1 cellular context compared by ENCODE assay signal in the genomic region with DNA sequence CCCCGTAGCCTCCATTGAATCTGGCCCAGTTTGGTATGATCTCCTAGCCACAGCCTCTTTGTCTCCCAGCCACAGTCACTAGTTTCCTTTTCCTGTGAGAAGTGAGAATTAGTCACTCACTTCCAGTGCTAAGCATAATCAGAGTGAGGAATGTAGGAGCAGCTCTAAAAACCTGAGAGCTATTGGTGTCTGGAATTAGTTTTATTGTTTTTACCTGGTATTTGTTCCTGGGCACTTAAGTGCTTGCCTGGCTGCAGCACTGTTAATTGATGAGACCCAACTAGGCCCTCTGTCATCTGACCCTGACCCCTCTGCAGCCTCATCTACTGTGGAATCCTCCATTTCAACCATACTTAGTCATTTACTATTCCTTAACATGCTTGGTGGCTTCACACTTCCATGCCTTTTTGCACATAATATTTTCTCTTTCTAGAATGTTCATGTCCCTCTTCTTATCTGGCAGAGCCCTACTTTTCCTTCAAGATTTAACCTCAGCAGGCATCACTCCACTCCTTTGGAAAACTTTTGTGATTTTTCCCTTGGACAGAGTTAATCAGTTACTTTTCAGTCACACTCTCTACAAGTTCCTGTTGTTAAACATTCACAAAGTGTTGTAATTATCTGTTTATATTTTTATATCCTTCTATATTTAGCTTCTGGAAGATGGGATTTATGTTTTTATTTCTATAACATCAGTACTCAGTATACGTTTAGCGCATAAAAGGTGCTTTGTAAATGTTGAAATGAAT.
TF ChIP-seq lines count a peak whose summit lies in the region.

No MANE protein-coding gene starts in this region.

TF ChIP-seq in GM12878, 131 proteins besides CTCF, POLR2A, EP300 and RAD21 (continued from another document):
- TF ChIP-seq, protein P1, sequence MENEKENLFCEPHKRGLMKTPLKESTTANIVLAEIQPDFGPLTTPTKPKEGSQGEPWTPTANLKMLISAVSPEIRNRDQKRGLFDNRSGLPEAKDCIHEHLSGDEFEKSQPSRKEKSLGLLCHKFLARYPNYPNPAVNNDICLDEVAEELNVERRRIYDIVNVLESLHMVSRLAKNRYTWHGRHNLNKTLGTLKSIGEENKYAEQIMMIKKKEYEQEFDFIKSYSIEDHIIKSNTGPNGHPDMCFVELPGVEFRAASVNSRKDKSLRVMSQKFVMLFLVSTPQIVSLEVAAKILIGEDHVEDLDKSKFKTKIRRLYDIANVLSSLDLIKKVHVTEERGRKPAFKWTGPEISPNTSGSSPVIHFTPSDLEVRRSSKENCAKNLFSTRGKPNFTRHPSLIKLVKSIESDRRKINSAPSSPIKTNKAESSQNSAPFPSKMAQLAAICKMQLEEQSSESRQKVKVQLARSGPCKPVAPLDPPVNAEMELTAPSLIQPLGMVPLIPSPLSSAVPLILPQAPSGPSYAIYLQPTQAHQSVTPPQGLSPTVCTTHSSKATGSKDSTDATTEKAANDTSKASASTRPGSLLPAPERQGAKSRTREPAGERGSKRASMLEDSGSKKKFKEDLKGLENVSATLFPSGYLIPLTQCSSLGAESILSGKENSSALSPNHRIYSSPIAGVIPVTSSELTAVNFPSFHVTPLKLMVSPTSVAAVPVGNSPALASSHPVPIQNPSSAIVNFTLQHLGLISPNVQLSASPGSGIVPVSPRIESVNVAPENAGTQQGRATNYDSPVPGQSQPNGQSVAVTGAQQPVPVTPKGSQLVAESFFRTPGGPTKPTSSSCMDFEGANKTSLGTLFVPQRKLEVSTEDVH (IDR thresholded peaks at IDR 0.05; ENCODE audit: low read depth, partially characterized antibody) = no peak
- TF ChIP-seq IKZF2 (IDR thresholded peaks at IDR 0.05) (peak; percentile 63 to 65; a peak in 3 of 4 replicates), IKZF1 (conservative IDR thresholded peaks at IDR 0.05) (peak; percentile 68), SMARCA5 (IDR thresholded peaks at IDR 0.05) (no peak), ZBTB4 (CRISPR knock-in tag; IDR thresholded peaks at IDR 0.05) (no peak), SIN3A (IDR thresholded peaks at IDR 0.05; ENCODE audit: low read depth, low read length) (no peak), RAD51 (IDR thresholded peaks at IDR 0.05) (no peak), ESRRA (IDR thresholded peaks at IDR 0.05; ENCODE audit: low read length) (no peak), HDGF (IDR thresholded peaks at IDR 0.05) (no peak), TBL1XR1 (IDR thresholded peaks at IDR 0.05; ENCODE audit: low read depth, low read length) (no peak), YBX1 (IDR thresholded peaks at IDR 0.05) (no peak), SPI1 (IDR thresholded peaks at IDR 0.05; ENCODE audit: borderline replicate concordance, insufficient read depth, low read depth, low read length) (no peak), ZNF622 (IDR thresholded peaks at IDR 0.05) (no peak), RELB (IDR thresholded peaks at IDR 0.05; ENCODE audit: low read depth) (0 out of 2 replicates have a peak, but pooled peaks have one; percentile 14), EGR1 (IDR thresholded peaks at IDR 0.05; ENCODE audit: borderline replicate concordance in 1 of 2, low read depth in 2 of 2, low read length in 2 of 2) (no peak), RFX5 (IDR thresholded peaks at IDR 0.05; ENCODE audit: low read depth, low read length) (no peak)
- TF ChIP-seq, protein P2, sequence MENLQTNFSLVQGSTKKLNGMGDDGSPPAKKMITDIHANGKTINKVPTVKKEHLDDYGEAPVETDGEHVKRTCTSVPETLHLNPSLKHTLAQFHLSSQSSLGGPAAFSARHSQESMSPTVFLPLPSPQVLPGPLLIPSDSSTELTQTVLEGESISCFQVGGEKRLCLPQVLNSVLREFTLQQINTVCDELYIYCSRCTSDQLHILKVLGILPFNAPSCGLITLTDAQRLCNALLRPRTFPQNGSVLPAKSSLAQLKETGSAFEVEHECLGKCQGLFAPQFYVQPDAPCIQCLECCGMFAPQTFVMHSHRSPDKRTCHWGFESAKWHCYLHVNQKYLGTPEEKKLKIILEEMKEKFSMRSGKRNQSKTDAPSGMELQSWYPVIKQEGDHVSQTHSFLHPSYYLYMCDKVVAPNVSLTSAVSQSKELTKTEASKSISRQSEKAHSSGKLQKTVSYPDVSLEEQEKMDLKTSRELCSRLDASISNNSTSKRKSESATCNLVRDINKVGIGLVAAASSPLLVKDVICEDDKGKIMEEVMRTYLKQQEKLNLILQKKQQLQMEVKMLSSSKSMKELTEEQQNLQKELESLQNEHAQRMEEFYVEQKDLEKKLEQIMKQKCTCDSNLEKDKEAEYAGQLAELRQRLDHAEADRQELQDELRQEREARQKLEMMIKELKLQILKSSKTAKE (IDR thresholded peaks at IDR 0.05; ENCODE audit: low read depth, poor library complexity, severe bottlenecking) = no peak
